29 cellular contexts compared by ENCODE assay signal in the genomic region with DNA sequence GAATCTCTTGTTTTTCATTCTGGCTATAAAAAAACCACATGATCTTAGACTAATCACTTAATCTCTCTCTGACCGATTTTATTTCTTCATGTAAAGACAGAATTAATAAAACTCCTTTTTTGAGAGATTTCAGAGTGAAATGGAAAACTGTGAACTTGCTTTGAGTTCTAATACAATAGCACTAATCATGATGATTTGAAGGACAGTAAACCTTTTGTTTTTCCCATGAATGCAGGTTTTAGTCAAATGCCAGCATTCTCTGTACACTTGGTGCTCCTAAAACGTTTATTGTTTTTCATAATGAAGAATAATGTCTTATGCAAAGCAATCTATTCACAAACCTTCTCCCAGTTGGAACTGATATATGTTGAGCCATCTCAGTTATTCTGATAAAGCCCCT.
"Had no signal": no experiment of that assay in that cellular context is flagged by ENCODE, and none has a peak within 500 bp of the region (broad histone marks: within the 10 kb centered on the region; RNA-seq: fewer than 3 reads in every experiment).

No MANE protein-coding gene starts in this region.

- DNase-seq: activated CD4-positive, alpha-beta memory T cell treated with anti-CD3 and anti-CD28 coated beads, Interleukin-2, amount 10 ng/mL, durations not matched to agents 7 days and 5 days; activated CD4-positive, alpha-beta T cell treated with anti-CD3 and anti-CD28 coated beads, Interleukin-2, amount 10 ng/mL, durations not matched to agents 7 days and 5 days; activated CD4-positive, CD25-positive, alpha-beta regulatory T cell; activated CD8-positive, alpha-beta memory T cell treated with anti-CD3 and anti-CD28 coated beads, Interleukin-2, amount 50 U/mL, for 4 hours; activated gamma-delta T cell treated with Interleukin-2 at 50 U/mL for 16 hours; activated naive CD4-positive, alpha-beta T cell treated with anti-CD3 and anti-CD28 coated beads, Interleukin-2, amount 10 ng/mL, durations not matched to agents 7 days and 5 days; activated naive CD8-positive, alpha-beta T cell treated with anti-CD3 and anti-CD28 coated beads for 36 hours; activated T-cell treated with anti-CD3 and anti-CD28 coated beads, Interleukin-2, amount 50 U/mL, for 72 hours; adrenal gland; aorta; MG63; MV-4-11; NCI-H1092 treated with DMSO at 0.1 percent for 48 hours; NCI-H1417 treated with DMSO at 0.1 percent for 48 hours; NCI-H1694; NCI-H2029; NCI-H2107; NCI-H2171 treated with DMSO at 0.1 percent for 48 hours; NCI-H345; NCI-H510A; NCI-H526 treated with DMSO at 0.1 percent for 48 hours; NCI-H82; NK-92 treated with Interleukin-12 subunit alpha and Interleukin-12 subunit beta, amount 100 ng/mL, for 24 hours; OCI-M1; RPMI8226; SK-N-SH; T-helper 1 cell had no signal

- H3K27ac ChIP-seq: adrenal gland, breast epithelium, VCaP had no signal
